ENCODE assay signal across 19 cellular contexts in genomic region chr18:58401191-58401590, GRCh38.
"Had no signal": no experiment of that assay in that cellular context is flagged by ENCODE, and none has a peak within 500 bp of the region (broad histone marks: within the 10 kb centered on the region; RNA-seq: fewer than 3 reads in every experiment).

No MANE protein-coding gene starts in this region.

- DNase-seq: activated CD8-positive, alpha-beta memory T cell treated with anti-CD3 and anti-CD28 coated beads, Interleukin-2, amount 10 ng/mL, durations not matched to agents 7 days and 5 days; activated effector memory CD4-positive, alpha-beta T cell treated with Interleukin-2 at 50 U/mL for 16 hours; activated T-cell treated with anti-CD3 and anti-CD28 coated beads, Interleukin-2, amount 50 U/mL, for 1 hour; body of pancreas; dermis blood vessel endothelial cell; effector memory CD4-positive, alpha-beta T cell; left ventricle myocardium superior; mucosa of descending colon; naive B cell; pancreas; SJCRH30; stimulated activated naive CD8-positive, alpha-beta T cell treated with anti-CD3 and anti-CD28 coated beads, Interleukin-15, amount 100 ng/mL, for 72 hours; transverse colon had no signal

- ATAC-seq: activated CD8-positive, alpha-beta memory T cell treated with anti-CD3 and anti-CD28 coated beads, Interleukin-2, amount 10 ng/mL, durations not matched to agents 7 days and 5 days; body of pancreas; left ventricle myocardium superior; mucosa of descending colon; pancreas; sciatic nerve; stimulated activated naive CD8-positive, alpha-beta T cell treated with anti-CD3 and anti-CD28 coated beads, Interleukin-15, amount 100 ng/mL, for 72 hours had no signal

- H3K27ac ChIP-seq: esophagus muscularis mucosa, neutrophil, pancreas, suprapubic skin, transverse colon had no signal

- H3K4me3 ChIP-seq: body of pancreas, esophagus muscularis mucosa, mucosa of descending colon, pancreas, SJCRH30, smooth muscle cell, suprapubic skin, transverse colon had no signal

- H3K9me3 ChIP-seq: body of pancreas, esophagus muscularis mucosa, mucosa of descending colon, neutrophil, pancreas, SJCRH30, suprapubic skin, transverse colon had no signal

- H3K36me3 ChIP-seq: neutrophil, SJCRH30, suprapubic skin had no signal

- H3K27me3 Mint-ChIP-seq: memory B cell; naive B cell; stimulated activated naive CD8-positive, alpha-beta T cell treated with anti-CD3 and anti-CD28 coated beads, Interleukin-15, amount 100 ng/mL, for 72 hours had no signal

- H3K4me3 Mint-ChIP-seq: activated CD8-positive, alpha-beta memory T cell treated with anti-CD3 and anti-CD28 coated beads, Interleukin-2, amount 10 ng/mL, durations not matched to agents 7 days and 5 days; memory B cell; naive B cell; stimulated activated naive CD8-positive, alpha-beta T cell treated with anti-CD3 and anti-CD28 coated beads, Interleukin-15, amount 100 ng/mL, for 72 hours had no signal

- H3K36me3 Mint-ChIP-seq: activated CD8-positive, alpha-beta memory T cell treated with anti-CD3 and anti-CD28 coated beads, Interleukin-2, amount 10 ng/mL, durations not matched to agents 7 days and 5 days; naive B cell had no signal

- H3K27ac Mint-ChIP-seq: activated CD8-positive, alpha-beta memory T cell treated with anti-CD3 and anti-CD28 coated beads, Interleukin-2, amount 10 ng/mL, durations not matched to agents 7 days and 5 days; memory B cell; stimulated activated naive CD8-positive, alpha-beta T cell treated with anti-CD3 and anti-CD28 coated beads, Interleukin-15, amount 100 ng/mL, for 72 hours had no signal

- H3K27me3 ChIP-seq: body of pancreas, esophagus muscularis mucosa, neutrophil, pancreas, SJCRH30, suprapubic skin, transverse colon had no signal

- H3K9me3 Mint-ChIP-seq: memory B cell; naive B cell; stimulated activated naive CD8-positive, alpha-beta T cell treated with anti-CD3 and anti-CD28 coated beads, Interleukin-15, amount 100 ng/mL, for 72 hours had no signal

- H3K4me1 Mint-ChIP-seq: naive B cell had no signal
